29 cellular contexts compared by ENCODE assay signal in the genomic region with DNA sequence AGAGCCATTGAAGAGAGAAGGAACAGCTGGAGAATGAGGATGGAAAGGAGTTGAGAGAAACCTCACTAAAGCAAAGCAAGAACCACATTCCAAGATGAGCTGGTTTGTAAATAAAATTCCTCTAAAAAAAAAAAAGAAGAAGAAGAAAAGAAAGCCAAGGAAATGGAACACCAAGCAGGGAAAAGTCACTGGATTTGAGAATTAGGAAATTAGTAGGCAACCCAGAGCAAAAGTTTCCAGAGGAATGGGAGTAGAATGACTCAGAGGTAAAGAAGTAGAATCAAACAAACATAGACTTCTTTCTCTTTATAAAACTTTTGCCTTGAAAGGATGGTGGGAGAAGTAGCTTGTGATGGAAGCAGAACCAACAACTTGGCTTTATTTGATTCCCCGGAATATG. TPM values are rescaled to one million over a fixed set of nuclear protein-coding genes. Genes with fewer than 3 reads are reported as not detected.
DNase-seq lines count a peak whose midpoint lies in the region; ATAC-seq, FAIRE-seq and TF ChIP-seq lines count a peak whose summit lies in the region.
"Had no signal": no experiment of that assay in that cellular context is flagged by ENCODE, and none has a peak within 500 bp of the region (broad histone marks: within the 10 kb centered on the region; RNA-seq: fewer than 3 reads in every experiment).

No MANE protein-coding gene starts in this region.

- 86 to 91% methylated on average over 1 of the region's 1 CpG for WGBS in gastroesophageal sphincter (ENCODE audit: low coverage in 1 of 2), 2 donors

- no peak for TF ChIP-seq EP300 in gastroesophageal sphincter (IDR thresholded peaks at IDR 0.05)

- no peaks in the 10 kb centered on the region for H3K36me3 ChIP-seq in astrocyte (ENCODE audit: insufficient read depth, low read length)
- H3K36me3 ChIP-seq in gastroesophageal sphincter = no peaks in the 10 kb centered on the region
- H3K36me3 ChIP-seq: BLaER1 treated with 17β-estradiol and CSF1 and Interleukin-3, amounts not matched to agents 10 nM and 100 nM had no signal

- H3K27me3 ChIP-seq in astrocyte (ENCODE audit: insufficient read depth, low read length) = peaks cover 31% of the 10 kb centered on the region
- H3K27me3 ChIP-seq in gastroesophageal sphincter = no peaks in the 10 kb centered on the region

- peak; percentile 22 for DNase-seq in GM03348 (ENCODE audit: low spot score)
- no peak for DNase-seq in astrocyte (ENCODE audit: low read depth)
- DNase-seq in fibroblast of mammary gland (ENCODE audit: low read depth) = peak; percentile 15
- no peak for DNase-seq in nephron progenitor cell
- DNase-seq in T-helper 2 cell = no peak
- no peak for DNase-seq in HUDEP-2 (lab: John Stamatoyannopoulos, UW; ENCODE audit: unreplicated experiment in 76 of 76)
- DNase-seq: AML-193; CD4-positive, alpha-beta T cell; DMS53; H7; KBM-7; MV-4-11; NCI-H1105; NCI-H146; NCI-H2029; NCI-H446 treated with DMSO at 0.1 percent for 48 hours; NCI-H526; NCI-H82; NK-92 treated with Interleukin-12 subunit alpha and Interleukin-12 subunit beta, amount 100 ng/mL, for 24 hours; PC-3; SK-N-SH; SW 1271 had no signal

- no peaks in the 10 kb centered on the region for H3K9me3 Mint-ChIP-seq in astrocyte (ENCODE audit: unreplicated experiment)
- no peaks in the 10 kb centered on the region for H3K9me3 Mint-ChIP-seq in nephron progenitor cell
- H3K9me3 Mint-ChIP-seq: CD4-positive, alpha-beta T cell had no signal

- FAIRE-seq in astrocyte (lab: Jason Lieb, UNC) = peak; percentile 54
- FAIRE-seq: G401.6, GM12878, GM19239 had no signal

- no peak overlapping the region for H3K27ac Mint-ChIP-seq in astrocyte (ENCODE audit: unreplicated experiment)
- H3K27ac Mint-ChIP-seq in nephron progenitor cell = no peak overlapping the region
- H3K27ac Mint-ChIP-seq: CD4-positive, alpha-beta T cell had no signal

- no peak overlapping the region for H3K9ac ChIP-seq in astrocyte (ENCODE audit: low read length)
- H3K9ac ChIP-seq: BLaER1 treated with 17β-estradiol and CSF1 and Interleukin-3, amounts not matched to agents 10 nM and 100 nM; SK-N-SH had no signal

- H3K4me3 Mint-ChIP-seq in astrocyte (ENCODE audit: unreplicated experiment) = no peak overlapping the region
- no peak overlapping the region for H3K4me3 Mint-ChIP-seq in nephron progenitor cell
- H3K4me3 Mint-ChIP-seq: CD4-positive, alpha-beta T cell had no signal

- no peak overlapping the region for H3K4me3 ChIP-seq in astrocyte (ENCODE audit: insufficient read depth, low read depth, low read length)
- H3K4me3 ChIP-seq in fibroblast of mammary gland (ENCODE audit: control insufficient read depth, low read depth, low read length) = no peak overlapping the region
- no peak overlapping the region for H3K4me3 ChIP-seq in gastroesophageal sphincter
- H3K4me3 ChIP-seq: GM12878 had no signal

- no peaks in the 10 kb centered on the region for H3K79me2 ChIP-seq in astrocyte (ENCODE audit: insufficient read depth, low read length)

- H3K27me3 Mint-ChIP-seq in astrocyte (ENCODE audit: low read depth, unreplicated experiment) (peaks cover 14% of the 10 kb centered on the region), nephron progenitor cell (ENCODE audit: low read depth, poor library complexity) (peaks cover 4% of the 10 kb centered on the region)

- TF ChIP-seq CTCF in astrocyte (IDR thresholded peaks at IDR 0.05; ENCODE audit: insufficient read depth, low read depth, low read length) (no peak), fibroblast of mammary gland (conservative IDR thresholded peaks at IDR 0.05; ENCODE audit: control insufficient read depth, insufficient read depth, low read depth, low read length) (no peak), nephron progenitor cell (IDR thresholded peaks at IDR 0.05) (no peak), gastroesophageal sphincter (IDR thresholded peaks at IDR 0.05) (no peak)

- no peak for ATAC-seq in gastroesophageal sphincter
- ATAC-seq: GM12878, PC-3 had no signal

- H3K4me1 Mint-ChIP-seq in astrocyte (ENCODE audit: low read depth, unreplicated experiment) = peaks cover 3% of the 10 kb centered on the region
- peaks cover 9% of the 10 kb centered on the region for H3K4me1 Mint-ChIP-seq in nephron progenitor cell

- H3K4me2 ChIP-seq in astrocyte (ENCODE audit: low read length) = no peak overlapping the region
- H3K4me2 ChIP-seq: SK-N-SH had no signal

- H2AFZ ChIP-seq in astrocyte (ENCODE audit: low read depth, low read length) = no peak overlapping the region

- H3K9me3 ChIP-seq in astrocyte (ENCODE audit: insufficient read depth, low read depth, low read length) (no peaks in the 10 kb centered on the region), gastroesophageal sphincter (no peaks in the 10 kb centered on the region)
- H3K9me3 ChIP-seq: BLaER1 treated with 17β-estradiol and CSF1 and Interleukin-3, amounts not matched to agents 10 nM and 100 nM; SK-N-SH had no signal

- H3K4me1 ChIP-seq in astrocyte (ENCODE audit: insufficient read depth, low read length) (peaks cover 12% of the 10 kb centered on the region), gastroesophageal sphincter (peaks cover 0 to 29% (median 9%) of the 10 kb centered on the region in 3 donors)

- H3K27ac ChIP-seq in astrocyte (ENCODE audit: low read depth, low read length) = no peak overlapping the region
- no peak overlapping the region for H3K27ac ChIP-seq in gastroesophageal sphincter

- no peaks in the 10 kb centered on the region for H4K20me1 ChIP-seq in astrocyte (ENCODE audit: insufficient read depth, low read length)

- TF ChIP-seq POLR2A in gastroesophageal sphincter (IDR thresholded peaks at IDR 0.05) = no peak

- no peaks in the 10 kb centered on the region for H3K36me3 Mint-ChIP-seq in astrocyte (ENCODE audit: low read depth, unreplicated experiment)
- H3K36me3 Mint-ChIP-seq in nephron progenitor cell (ENCODE audit: low read depth) = no peaks in the 10 kb centered on the region

RNA-seq across cellular contexts. Expression of a gene that starts 3.9 kb away (rescaled TPM):
- total RNA-seq in astrocyte (0.22 and 0.34 TPM in 2 replicates), gastroesophageal sphincter (10 to 100 TPM in 1 of 4 donors, 1 to 10 TPM in 2, under 1 TPM in 1; 0.93 to 16.8 (median 1.5) TPM)
- total RNA-seq: GM12878, H7, HT1080, MCF 10A, PC-3 had no signal

RNA-seq across cellular contexts. Expression of a gene that starts 48.3 kb away (rescaled TPM):
- 70.1 and 70.2 TPM in 2 replicates for total RNA-seq in astrocyte
- total RNA-seq in gastroesophageal sphincter = 10 to 100 TPM; 15.7 to 46.0 (median 22.3) TPM

Comparison
In these comparisons a context has a peak if more than half of its experiments do, and no peak if none do; other contexts are left out.
1. DNase-seq: peak in GM03348 (single experiment) and fibroblast of mammary gland (single experiment); none in astrocyte (single experiment), nephron progenitor cell (single experiment), T-helper 2 cell (0 of 5) and HUDEP-2 (0 of 76).